In the genomic region with DNA sequence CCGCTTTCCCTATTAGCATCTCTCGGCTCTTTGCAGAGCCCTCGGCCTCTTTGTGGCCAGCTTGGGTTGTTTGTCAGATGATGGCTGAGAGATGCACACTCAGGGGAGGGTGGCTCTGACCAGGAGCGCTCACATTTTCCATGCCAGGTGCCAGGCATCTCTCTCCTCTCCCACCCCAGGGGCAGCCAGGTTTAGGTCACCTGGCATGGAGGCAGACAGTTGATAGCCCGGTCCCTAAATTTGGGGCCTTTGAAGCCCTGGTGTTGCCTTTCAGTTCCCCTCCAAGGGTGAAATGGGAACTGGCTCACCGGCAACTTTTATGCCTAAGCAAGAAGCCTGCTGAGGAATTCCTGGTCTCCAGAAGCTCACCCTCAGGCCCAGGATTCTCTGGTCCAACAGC, we compare ENCODE assay signal across 26 cellular contexts. TPM values are rescaled to one million over a fixed set of nuclear protein-coding genes. Genes with fewer than 3 reads are reported as not detected.
DNase-seq lines count a peak whose midpoint lies in the region; ATAC-seq, FAIRE-seq and TF ChIP-seq lines count a peak whose summit lies in the region.
"Had no signal": no experiment of that assay in that cellular context is flagged by ENCODE, and none has a peak within 500 bp of the region (broad histone marks: within the 10 kb centered on the region; RNA-seq: fewer than 3 reads in every experiment).

No MANE protein-coding gene starts in this region.

- peak overlapping the region in 1 of 3 donors; percentile 45 for H3K27ac Mint-ChIP-seq in IgD-negative memory B cell
- H3K27ac Mint-ChIP-seq: activated CD4-positive, alpha-beta T cell treated with anti-CD3 and anti-CD28 coated beads for 36 hours had no signal

- peak overlapping the region in 3 of 4 donors; percentile 22 to 60 (median 23) for H3K4me3 Mint-ChIP-seq in IgD-negative memory B cell
- H3K4me3 Mint-ChIP-seq: activated CD4-positive, alpha-beta T cell treated with anti-CD3 and anti-CD28 coated beads for 36 hours had no signal

- ATAC-seq in left lung: no peak
- no peak for ATAC-seq in HG03457 (IDR thresholded peaks at IDR 0.05; ENCODE audit: unreplicated experiment)
- ATAC-seq in HG03565 (IDR thresholded peaks at IDR 0.05; ENCODE audit: unreplicated experiment): no peak
- ATAC-seq: activated CD4-positive, alpha-beta T cell treated with anti-CD3 and anti-CD28 coated beads for 36 hours; foreskin keratinocyte had no signal

- intact Hi-C loops in left lung (cut with DNase I) (no loop called here), spleen (cut with DNase I; ENCODE audit: low total_unique reads) (no loop called here)

- H3K27ac ChIP-seq in left lung (peak overlapping the region; percentile 50 to 58), spleen (peak overlapping the region in 5 of 8 donors; percentile 20 to 75 (median 27)), small intestine (ENCODE audit: low read depth in 1 of 2, low read length in 1 of 2) (no peak overlapping the region)
- H3K27ac ChIP-seq: BLaER1 treated with 17β-estradiol and CSF1 and Interleukin-3, amounts not matched to agents 10 nM and 100 nM; foreskin keratinocyte; prostate gland; skin epidermis had no signal

- TF ChIP-seq CTCF in left lung (IDR thresholded peaks at IDR 0.05): no peak
- no peak for TF ChIP-seq CTCF in spleen (IDR thresholded peaks at IDR 0.05 in 8 of 11, conservative IDR thresholded peaks at IDR 0.05 in 3 of 11)

- H3K27me3 ChIP-seq in left lung (no peaks in the 10 kb centered on the region), spleen (replicated peaks in 1 of 7) (no peaks in the 10 kb centered on the region), small intestine (ENCODE audit: control insufficient read depth in 2 of 2, insufficient read depth in 2 of 2, low read length in 2 of 2) (no peaks in the 10 kb centered on the region)
- H3K27me3 ChIP-seq: BLaER1 treated with 17β-estradiol and CSF1 and Interleukin-3, amounts not matched to agents 10 nM and 100 nM; foreskin keratinocyte; MG63 had no signal

- H3K36me3 Mint-ChIP-seq in IgD-negative memory B cell: peaks cover 2% of the 10 kb centered on the region

- H3K4me1 Mint-ChIP-seq in IgD-negative memory B cell: peaks cover 37 to 54% (median 46%) of the 10 kb centered on the region in 3 donors

- no peaks in the 10 kb centered on the region for H3K9me3 ChIP-seq in left lung
- H3K9me3 ChIP-seq in spleen: no peaks in the 10 kb centered on the region
- no peaks in the 10 kb centered on the region for H3K9me3 ChIP-seq in small intestine (ENCODE audit: control insufficient read depth, low read depth)
- H3K9me3 ChIP-seq: MG63, prostate gland had no signal

- DNase-seq in activated effector memory CD4-positive, alpha-beta T cell treated with anti-CD3 and anti-CD28 coated beads, Interleukin-2, amount 50 U/mL, for 16 hours: peak; percentile 61
- DNase-seq in activated effector memory CD4-positive, alpha-beta T cell treated with Interleukin-2 at 50 U/mL for 16 hours: no peak
- DNase-seq in left lung (no peak), spleen (peak; percentile 56), small intestine (no peak)
- DNase-seq: activated CD4-positive, alpha-beta T cell treated with anti-CD3 and anti-CD28 coated beads for 36 hours; activated gamma-delta T cell; anterior cingulate cortex; central memory CD4-positive, alpha-beta T cell; DMS 273 treated with DMSO at 0.1 percent for 48 hours; foreskin keratinocyte; GDM1; hippocampal formation; mesendoderm; MG63; NCI-H1417 treated with DMSO at 0.1 percent for 48 hours; NCI-H526 treated with DMSO at 0.1 percent for 48 hours; stimulated activated CD4-positive, alpha-beta T cell treated with anti-CD3 and anti-CD28 coated beads, Interleukin-2, amount 100 ng/mL, for 48 hours had no signal

- H3K36me3 ChIP-seq in left lung (no peaks in the 10 kb centered on the region), spleen (peaks cover 0 to 79% (median 7%) of the 10 kb centered on the region in 6 donors), small intestine (ENCODE audit: control insufficient read depth in 2 of 2, insufficient read depth in 2 of 2, low read length in 2 of 2) (peaks cover 0 to 2% of the 10 kb centered on the region in 2 donors)
- H3K36me3 ChIP-seq: prostate gland had no signal

- H3K4me3 ChIP-seq in left lung (no peak overlapping the region), spleen (no peak overlapping the region), small intestine (ENCODE audit: low read depth in 1 of 2, low read length in 2 of 2) (no peak overlapping the region)
- H3K4me3 ChIP-seq: BLaER1 treated with 17β-estradiol and CSF1 and Interleukin-3, amounts not matched to agents 10 nM and 100 nM; MG63; prostate gland; skin epidermis had no signal

- TF ChIP-seq POLR2A in spleen (IDR thresholded peaks at IDR 0.05): no peak

- 81 to 91% (median 86%) methylated on average over 6 of the region's 6 CpGs for WGBS in spleen, 5 donors
- 89 to 94% (median 91%) methylated on average over 6 of the region's 6 CpGs for WGBS in small intestine, 3 donors

- H3K27me3 Mint-ChIP-seq in IgD-negative memory B cell: no peaks in the 10 kb centered on the region
- H3K27me3 Mint-ChIP-seq: activated CD4-positive, alpha-beta T cell treated with anti-CD3 and anti-CD28 coated beads for 36 hours had no signal

- H3K9me3 Mint-ChIP-seq in IgD-negative memory B cell: no peaks in the 10 kb centered on the region

- H3K4me1 ChIP-seq in left lung: peaks cover 32 to 39% of the 10 kb centered on the region in 2 donors
- H3K4me1 ChIP-seq in spleen: peaks cover 57 to 100% (median 86%) of the 10 kb centered on the region in 6 donors
- H3K4me1 ChIP-seq in small intestine (ENCODE audit: control insufficient read depth in 2 of 2, insufficient read depth in 1 of 2, low read depth in 1 of 2, low read length in 1 of 2): peaks cover 13 to 14% of the 10 kb centered on the region in 2 donors
- H3K4me1 ChIP-seq: foreskin keratinocyte had no signal

- FAIRE-seq in small intestine (lab: Jason Lieb, UNC): no peak
- FAIRE-seq: A204.1, keratinocyte had no signal

RNA-seq across cellular contexts. Expression of a gene that starts 19.1 kb away (rescaled TPM):
- 163 TPM for polyA plus RNA-seq in IgD-negative memory B cell
- 100 to 1,000 TPM; 119 to 256 TPM for total RNA-seq in left lung
- 100 to 1,000 TPM in 6 of 7 donors, 10 to 100 TPM in 1; 86.2 to 178 (median 123) TPM for total RNA-seq in spleen
- 10 to 100 TPM; 48.7 to 94.2 (median 73.9) TPM for polyA plus RNA-seq in spleen
- 10 to 100 TPM in 2 of 3 donors, 1 to 10 TPM in 1; 3.8 to 17.6 (median 12.2) TPM for polyA plus RNA-seq in small intestine

Comparison
In these comparisons a context has a peak if more than half of its experiments do, and no peak if none do; other contexts are left out.
1. DNase-seq: peak in activated effector memory CD4-positive, alpha-beta T cell treated with anti-CD3 and anti-CD28 coated beads, Interleukin-2, amount 50 U/mL, for 16 hours (single experiment) and spleen (single experiment); none in activated effector memory CD4-positive, alpha-beta T cell treated with Interleukin-2 at 50 U/mL for 16 hours (single experiment), left lung (0 of 2) and small intestine (single experiment).
2. H3K27ac ChIP-seq: peak in left lung (2 of 2) and spleen (5 of 8); none in small intestine (0 of 2).